In the genomic region with DNA sequence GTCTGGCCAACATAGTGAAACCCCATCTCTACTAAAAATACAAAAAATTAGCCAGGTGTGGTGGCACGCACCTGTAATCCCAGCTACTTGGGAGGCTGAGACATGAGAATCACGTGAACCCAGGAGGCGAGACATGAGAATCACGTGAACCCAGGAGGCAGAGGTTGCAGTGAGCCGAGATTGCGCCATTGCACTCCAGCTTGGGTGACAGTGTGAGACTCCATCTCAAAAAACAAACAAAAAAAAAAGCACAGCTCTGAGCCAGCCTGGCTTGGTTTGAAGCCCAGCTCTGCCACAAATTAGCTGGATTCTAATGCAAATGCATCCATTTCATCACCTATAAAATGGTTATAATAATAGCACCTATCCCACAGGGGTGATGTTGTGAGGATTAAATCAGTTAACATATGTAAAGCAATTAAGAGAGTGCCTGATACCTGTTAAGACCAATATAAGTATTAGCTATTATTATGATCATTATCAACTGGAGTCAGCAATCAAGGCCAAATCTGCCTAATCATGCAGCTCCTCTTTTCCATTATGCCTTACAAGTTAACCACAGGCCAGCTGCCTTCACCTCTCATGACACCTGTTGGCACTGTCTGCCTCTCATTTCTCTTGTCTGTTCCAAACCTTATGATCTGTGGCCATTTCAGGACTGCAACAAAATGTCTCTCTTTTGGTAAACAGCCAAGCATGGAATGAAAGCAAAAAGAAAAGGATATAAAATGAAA, we compare ENCODE assay signal across 13 cellular contexts. TPM values are rescaled to one million over a fixed set of nuclear protein-coding genes. Genes with fewer than 3 reads are reported as not detected.
DNase-seq lines count a peak whose midpoint lies in the region; ATAC-seq, FAIRE-seq and TF ChIP-seq lines count a peak whose summit lies in the region.
"Had no signal": no experiment of that assay in that cellular context is flagged by ENCODE, and none has a peak within 500 bp of the region (broad histone marks: within the 10 kb centered on the region; RNA-seq: fewer than 3 reads in every experiment).

No MANE protein-coding gene starts in this region.

- intact Hi-C loops in CD8-positive, alpha-beta T cell (cut with DNase I, micrococcal nuclease) = no loop called here

- H2BK12ac ChIP-seq in neuronal stem cell (ENCODE audit: low read length) = no peak overlapping the region

- H3K4ac ChIP-seq in neuronal stem cell (ENCODE audit: low read length) = no peak overlapping the region

- CTCF ChIA-PET in CD8-positive, alpha-beta T cell (lab: Charles Lee) = interaction anchor here (0.8 to 6.3 kb wide), 6 partner anchors 11 to 69 kb away, joined by 3 to 74 read pairs (median 30); no protein-coding TSS in a partner anchor

- no peak overlapping the region for H4K8ac ChIP-seq in neuronal stem cell (ENCODE audit: low read depth, low read length)

- no peak overlapping the region for H3K4me3 ChIP-seq in CD8-positive, alpha-beta T cell (ENCODE audit: low read depth, low read length)
- H3K4me3 ChIP-seq in Peyer's patch (peak overlapping the region in 2 of 4 donors; percentile 77 to 93), keratinocyte (ENCODE audit: control insufficient read depth in 2 of 3, extremely low read depth in 1 of 3, insufficient read depth in 2 of 3, low read depth in 1 of 3, low read length in 3 of 3) (no peak overlapping the region), neuronal stem cell (ENCODE audit: low read length in 2 of 2) (no peak overlapping the region)

- no peak overlapping the region for H2AK5ac ChIP-seq in neuronal stem cell (ENCODE audit: low read depth, low read length)

- no peak for TF ChIP-seq CTCF in CD8-positive, alpha-beta T cell (IDR thresholded peaks at IDR 0.05)
- TF ChIP-seq CTCF in Peyer's patch (IDR thresholded peaks at IDR 0.05) (no peak), keratinocyte (optimal IDR thresholded peaks at IDR 0.05 in 1 of 3, IDR thresholded peaks at IDR 0.05 in 1 of 3, conservative IDR thresholded peaks at IDR 0.05 in 1 of 3; ENCODE audit: extremely low read depth in 1 of 3, insufficient read depth in 2 of 3, low read length in 3 of 3) (no peak)

- H3K4me2 ChIP-seq in keratinocyte (ENCODE audit: control insufficient read depth, extremely low read depth, insufficient read depth, low read depth, low read length) (peak overlapping the region; percentile 92), neuronal stem cell (ENCODE audit: insufficient read depth, low read length, poor library complexity, severe bottlenecking) (no peak overlapping the region)

- dilution Hi-C loops in keratinocyte (cut with MboI; ENCODE audit: extremely low pct_ligation_motif_present, low sequenced_read_pairs) = no loop called here

- no peak for ATAC-seq in CD8-positive, alpha-beta T cell
- no peak for ATAC-seq in HG03135 (IDR thresholded peaks at IDR 0.05; ENCODE audit: unreplicated experiment)
- ATAC-seq in HG02870 (IDR thresholded peaks at IDR 0.05; ENCODE audit: unreplicated experiment) = no peak
- ATAC-seq in HG03457 (IDR thresholded peaks at IDR 0.05; ENCODE audit: unreplicated experiment) = no peak
- ATAC-seq: esophagus mucosa had no signal

- H3K9me3 Mint-ChIP-seq in CD8-positive, alpha-beta T cell = no peaks in the 10 kb centered on the region

- H3K79me2 ChIP-seq in keratinocyte (ENCODE audit: control insufficient read depth, insufficient read depth, low read length) = peaks cover 27% of the 10 kb centered on the region

- DNase-seq in CD8-positive, alpha-beta T cell = no peak
- DNase-seq in GM12891 (ENCODE audit: insufficient read length, low spot score) (no peak), Peyer's patch (peak in 2 of 3 donors; percentile 53 to 58), keratinocyte (ENCODE audit: low read depth, low spot score) (no peak), neuronal stem cell (ENCODE audit: low spot score) (no peak)
- DNase-seq: aorta; kidney; NK-92 treated with Interleukin-12 subunit alpha and Interleukin-12 subunit beta, amount 100 ng/mL, for 24 hours had no signal

- no peaks in the 10 kb centered on the region for H3K27me3 Mint-ChIP-seq in CD8-positive, alpha-beta T cell (ENCODE audit: low read depth)

- H4K91ac ChIP-seq in neuronal stem cell (ENCODE audit: low read depth, low read length, poor library complexity) = no peak overlapping the region

- H3K36me3 Mint-ChIP-seq in CD8-positive, alpha-beta T cell = peaks cover 2% of the 10 kb centered on the region

- H2AFZ ChIP-seq in keratinocyte (ENCODE audit: control insufficient read depth, low read length) = no peak overlapping the region
- H2AFZ ChIP-seq in neuronal stem cell (ENCODE audit: low read length) = no peak overlapping the region

- peak overlapping the region; percentile 98 for H3K4me3 Mint-ChIP-seq in CD8-positive, alpha-beta T cell

- H3K14ac ChIP-seq in neuronal stem cell (ENCODE audit: low read length) = no peak overlapping the region

- POLR2A ChIA-PET in CD8-positive, alpha-beta T cell (lab: Charles Lee) = interaction anchor here (0.9 to 1.2 kb wide), 3 partner anchors 11 to 51 kb away, joined by 3 read pairs; no protein-coding TSS in a partner anchor

- no peak overlapping the region for H2BK120ac ChIP-seq in neuronal stem cell (ENCODE audit: low read depth, low read length)

- H3K4me1 Mint-ChIP-seq in CD8-positive, alpha-beta T cell (ENCODE audit: low read depth) = peaks cover 55% of the 10 kb centered on the region

- no peaks in the 10 kb centered on the region for H3K27me3 ChIP-seq in CD8-positive, alpha-beta T cell (ENCODE audit: insufficient read depth, low read length)
- H3K27me3 ChIP-seq in Peyer's patch (no peaks in the 10 kb centered on the region), keratinocyte (ENCODE audit: control insufficient read depth, extremely low read depth, insufficient read depth, low read length) (no peaks in the 10 kb centered on the region), neuronal stem cell (ENCODE audit: control insufficient read depth in 3 of 3, insufficient read depth in 3 of 3, low read depth in 1 of 3, low read length in 3 of 3) (no peaks in the 10 kb centered on the region)

- H3K9ac ChIP-seq in keratinocyte (ENCODE audit: control insufficient read depth, extremely low read depth, insufficient read depth, low read length) (no peak overlapping the region), neuronal stem cell (ENCODE audit: low read depth, low read length, poor library complexity) (no peak overlapping the region)

- TF ChIP-seq POLR2A in GM12891 (IDR thresholded peaks at IDR 0.05; ENCODE audit: low read depth, low read length) (no peak), Peyer's patch (IDR thresholded peaks at IDR 0.05) (no peak)

- FAIRE-seq in GM12891 (lab: Jason Lieb, UNC) (peak; percentile 69), keratinocyte (lab: Jason Lieb, UNC) (no peak)
- FAIRE-seq: G401.6, kidney had no signal

- H3K9me1 ChIP-seq in keratinocyte (ENCODE audit: control insufficient read depth, extremely low read depth, insufficient read depth, low read length) = no peaks in the 10 kb centered on the region

- no peak overlapping the region for H2BK5ac ChIP-seq in neuronal stem cell (ENCODE audit: low read length)

- no peaks in the 10 kb centered on the region for H3K9me3 ChIP-seq in CD8-positive, alpha-beta T cell (ENCODE audit: low read length)
- H3K9me3 ChIP-seq in Peyer's patch (no peaks in the 10 kb centered on the region), keratinocyte (ENCODE audit: control insufficient read depth, low read depth, low read length) (no peaks in the 10 kb centered on the region), neuronal stem cell (replicated peaks in 1 of 2; ENCODE audit: control insufficient read depth in 2 of 2, insufficient read depth in 1 of 2, low read depth in 1 of 2, low read length in 2 of 2) (no peaks in the 10 kb centered on the region)

- H3K23ac ChIP-seq in neuronal stem cell (ENCODE audit: low read depth, low read length, poor library complexity) = no peak overlapping the region

- H3K4me1 ChIP-seq in CD8-positive, alpha-beta T cell (ENCODE audit: insufficient read depth, low read length) = peaks cover 45% of the 10 kb centered on the region
- H3K4me1 ChIP-seq in Peyer's patch (peaks cover 0 to 33% (median 8%) of the 10 kb centered on the region in 4 donors), keratinocyte (ENCODE audit: control insufficient read depth, extremely low read depth, insufficient read depth, low read length) (peaks cover 20% of the 10 kb centered on the region), neuronal stem cell (ENCODE audit: control insufficient read depth in 2 of 2, insufficient read depth in 1 of 2, low read depth in 1 of 2, low read length in 2 of 2) (no peaks in the 10 kb centered on the region)

- no peak overlapping the region for H3K27ac ChIP-seq in CD8-positive, alpha-beta T cell (ENCODE audit: low read depth, low read length)
- H3K27ac ChIP-seq in Peyer's patch (peak overlapping the region in 2 of 4 donors; percentile 87), keratinocyte (ENCODE audit: control insufficient read depth, insufficient read depth, low read length) (no peak overlapping the region), neuronal stem cell (replicated peaks; ENCODE audit: low read length) (no peak overlapping the region)

- WGBS in neuronal stem cell (ENCODE audit: extremely low coverage in 2 of 2, insufficient read length in 2 of 2, insufficient replicate concordance in 1 of 2), 2 donors = no CpG with 5 or more reads among the region's 6 CpGs

- no peak overlapping the region for H2BK15ac ChIP-seq in neuronal stem cell (ENCODE audit: low read length)

- peak overlapping the region; percentile 52 for H3K27ac Mint-ChIP-seq in CD8-positive, alpha-beta T cell

- H4K20me1 ChIP-seq in keratinocyte (ENCODE audit: control insufficient read depth, extremely low read depth, insufficient read depth, low read length) = no peaks in the 10 kb centered on the region

- no peaks in the 10 kb centered on the region for H3K36me3 ChIP-seq in CD8-positive, alpha-beta T cell (ENCODE audit: insufficient read depth, low read length)
- H3K36me3 ChIP-seq in Peyer's patch (no peaks in the 10 kb centered on the region), keratinocyte (ENCODE audit: control insufficient read depth in 2 of 2, extremely low read depth in 1 of 2, insufficient read depth in 2 of 2, low read length in 2 of 2) (no peaks in the 10 kb centered on the region), neuronal stem cell (replicated peaks in 1 of 2; ENCODE audit: control insufficient read depth in 2 of 2, insufficient read depth in 2 of 2, low read length in 2 of 2) (no peaks in the 10 kb centered on the region)

- H3K18ac ChIP-seq in neuronal stem cell (ENCODE audit: low read length) = no peak overlapping the region

- H3K79me1 ChIP-seq in neuronal stem cell (ENCODE audit: low read depth, low read length) = no peaks in the 10 kb centered on the region

RNA-seq across cellular contexts. Expression of a gene that starts 2.1 kb away (rescaled TPM):
- 10 to 100 TPM; 40.4 to 46.9 TPM for total RNA-seq in CD8-positive, alpha-beta T cell
- 12.4 TPM for polyA plus RNA-seq in GM12891 (2012; ENCODE audit: low read depth, missing spikeins)
- total RNA-seq in Peyer's patch = 10 to 100 TPM; 27.1 to 91.6 (median 31.3) TPM
- polyA plus RNA-seq in keratinocyte = 30.4 to 35.7 TPM (median 33.0 TPM) in 3 replicates
- 8.6 TPM for polyA plus RNA-seq in keratinocyte (2011; ENCODE audit: low read depth)
- 19.0 and 34.5 TPM in 2 replicates for polyA plus RNA-seq in keratinocyte (2011; cell fraction: cytosol; rRNA removed)
- 46.4 and 57.9 TPM in 2 replicates for polyA plus RNA-seq in keratinocyte (2011; cell fraction: nucleus; rRNA removed)
- 11.0 and 26.7 TPM in 2 replicates for polyA plus RNA-seq in keratinocyte (2012; ENCODE audit: low replicate concordance)
- 20.1 to 72.6 TPM (median 49.4 TPM) in 3 replicates for polyA minus RNA-seq in keratinocyte
- 19.4 TPM for polyA minus RNA-seq in keratinocyte (2011; cell fraction: cytosol; rRNA and poly(A)+ RNA removed)
- polyA minus RNA-seq in keratinocyte (2011; cell fraction: nucleus; rRNA and poly(A)+ RNA removed) = 40.6 and 77.7 TPM in 2 replicates
- polyA plus RNA-seq in neuronal stem cell (2013, experiment 1 of 2) = 12.4 TPM
- 13.2 TPM for polyA plus RNA-seq in neuronal stem cell (2013, experiment 2 of 2)

RNA-seq across cellular contexts. Expression of a gene that starts 48.8 kb away (rescaled TPM):
- total RNA-seq in CD8-positive, alpha-beta T cell = 1 to 10 TPM; 3.5 to 7.5 TPM
- polyA plus RNA-seq in GM12891 (2012; ENCODE audit: low read depth, missing spikeins) = 37.6 TPM
- 1 to 10 TPM; 3.2 to 7.4 (median 5.7) TPM for total RNA-seq in Peyer's patch
- 20.8 to 21.7 TPM (median 20.9 TPM) in 3 replicates for polyA plus RNA-seq in keratinocyte
- polyA plus RNA-seq in keratinocyte (2011; ENCODE audit: low read depth) = 4.4 TPM
- 16.4 and 27.7 TPM in 2 replicates for polyA plus RNA-seq in keratinocyte (2011; cell fraction: cytosol; rRNA removed)
- polyA plus RNA-seq in keratinocyte (2011; cell fraction: nucleus; rRNA removed) = 24.8 and 27.0 TPM in 2 replicates
- 9.4 and 20.5 TPM in 2 replicates for polyA plus RNA-seq in keratinocyte (2012; ENCODE audit: low replicate concordance)
- 14.6 to 24.2 TPM (median 19.9 TPM) in 3 replicates for polyA minus RNA-seq in keratinocyte
- 36.4 TPM for polyA minus RNA-seq in keratinocyte (2011; cell fraction: cytosol; rRNA and poly(A)+ RNA removed)
- polyA minus RNA-seq in keratinocyte (2011; cell fraction: nucleus; rRNA and poly(A)+ RNA removed) = 24.4 and 31.1 TPM in 2 replicates
- polyA plus RNA-seq in neuronal stem cell (2013, experiment 1 of 2) = 4.8 TPM
- polyA plus RNA-seq in neuronal stem cell (2013, experiment 2 of 2) = 4.6 TPM

Comparison
In these comparisons a context has a peak if more than half of its experiments do, and no peak if none do; other contexts are left out.
1. DNase-seq: peak in Peyer's patch (2 of 3); none in CD8-positive, alpha-beta T cell (0 of 7), GM12891 (single experiment), keratinocyte (single experiment) and neuronal stem cell (single experiment).